In the genomic region with DNA sequence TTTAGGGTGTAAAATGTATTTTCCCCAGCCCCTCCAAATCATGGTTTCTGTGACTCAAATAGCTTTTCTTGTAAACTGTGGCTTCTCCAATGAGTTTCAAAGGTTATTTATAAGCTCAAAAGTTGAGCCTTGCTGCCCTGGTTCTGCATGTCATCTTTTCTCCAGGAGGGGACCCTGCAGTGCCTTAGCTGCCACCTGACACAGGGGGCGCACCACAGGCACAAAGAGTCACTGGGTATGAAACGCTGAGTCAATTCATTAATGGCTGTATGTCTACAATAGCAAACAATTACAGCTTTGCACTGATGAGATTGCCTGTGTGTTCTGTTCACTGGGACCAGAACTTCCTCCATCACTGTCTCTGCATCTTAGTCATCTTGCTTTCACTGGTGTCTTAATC, we compare ENCODE assay signal across 1 cellular context.
A peak's percentile ranks its signal among the peaks of the same experiment; 100 is the strongest.
TF ChIP-seq lines count a peak whose summit lies in the region.

No MANE protein-coding gene starts in this region.

TF ChIP-seq in H1, 55 proteins besides CTCF, POLR2A, EP300 and RAD21:
- TF ChIP-seq CBX8 (IDR thresholded peaks at IDR 0.05; ENCODE audit: borderline replicate concordance, low read depth, low read length) (no peak), BACH1 (IDR thresholded peaks at IDR 0.05; ENCODE audit: low read length) (peak; percentile 8; the same call in 1 of the 2 replicates)
TF ChIP-seq in H1: peak in this region for 1.
